Comparison of ENCODE assay signal across 19 cellular contexts in the genomic region with DNA sequence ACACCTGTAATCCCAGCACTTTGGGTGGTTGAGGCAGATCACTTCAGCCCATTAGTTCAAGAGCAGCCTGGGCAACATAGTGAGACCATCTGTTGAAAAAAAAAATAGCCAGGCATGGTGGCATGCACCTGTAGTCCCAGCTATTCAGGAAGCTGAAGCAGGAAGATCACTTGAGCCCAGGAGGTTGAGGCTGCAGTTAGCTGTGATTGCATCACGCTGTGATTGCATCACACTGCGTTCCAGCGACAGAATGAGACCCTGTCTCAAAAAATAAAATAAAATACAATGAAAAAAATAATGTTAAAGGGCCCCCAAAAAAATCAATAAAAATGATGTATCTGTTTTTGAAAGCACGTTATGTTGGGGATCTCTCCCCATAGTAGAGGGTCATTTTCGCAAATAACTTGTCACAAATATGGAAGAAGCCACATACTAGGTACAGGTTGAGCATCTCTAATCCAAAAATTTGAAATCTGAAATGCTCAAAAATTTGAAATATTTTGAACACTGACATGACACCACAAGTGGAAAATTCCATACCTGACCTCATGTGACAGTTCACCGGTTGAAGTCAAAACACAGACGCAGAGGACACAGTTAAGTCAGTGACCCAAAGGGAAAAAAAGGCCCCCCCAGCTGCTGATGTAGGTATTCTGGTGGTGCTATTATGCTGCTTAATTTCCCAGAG. TPM values are rescaled to one million over a fixed set of nuclear protein-coding genes. Genes with fewer than 3 reads are reported as not detected.
DNase-seq lines count a peak whose midpoint lies in the region; ATAC-seq, FAIRE-seq and TF ChIP-seq lines count a peak whose summit lies in the region.
"Had no signal": no experiment of that assay in that cellular context is flagged by ENCODE, and none has a peak within 500 bp of the region (broad histone marks: within the 10 kb centered on the region; RNA-seq: fewer than 3 reads in every experiment).

No MANE protein-coding gene starts in this region.

- no peak for TF ChIP-seq POLR2A in H54 (IDR thresholded peaks at IDR 0.05; ENCODE audit: low read depth, low read length)

- peaks cover 4% of the 10 kb centered on the region; the same call in 1 of the 2 replicates for H3F3A ChIP-seq in OCI-LY1 (ENCODE audit: insufficient read depth, low read length)

- H3K27me3 ChIP-seq in DND-41 (ENCODE audit: insufficient read depth, low read length, poor library complexity), result no peaks in the 10 kb centered on the region
- H3K27me3 ChIP-seq in OCI-LY1 (ENCODE audit: insufficient read depth, low read length), result no peaks in the 10 kb centered on the region
- H3K27me3 ChIP-seq in liver (ENCODE audit: control insufficient read depth in 4 of 4, insufficient read depth in 4 of 4, low read length in 3 of 4), result no peaks in the 10 kb centered on the region
- H3K27me3 ChIP-seq: BLaER1, Peyer's patch had no signal

- no peak overlapping the region for H3K9ac ChIP-seq in DND-41 (ENCODE audit: low read depth, low read length)
- no peak overlapping the region for H3K9ac ChIP-seq in OCI-LY1 (ENCODE audit: low read length)
- H3K9ac ChIP-seq in liver (ENCODE audit: low read depth in 1 of 2, low read length in 2 of 2), result no peak overlapping the region
- H3K9ac ChIP-seq: BLaER1, KMS-11 had no signal

- H3K36me3 ChIP-seq in DND-41 (ENCODE audit: insufficient read depth, low read length) (peaks cover 32% of the 10 kb centered on the region), OCI-LY1 (ENCODE audit: insufficient read depth, low read length) (peaks cover 48% of the 10 kb centered on the region), liver (ENCODE audit: control insufficient read depth in 4 of 4, insufficient read depth in 3 of 4, low read depth in 1 of 4, low read length in 3 of 4) (peaks cover 0 to 11% (median 3%) of the 10 kb centered on the region in 4 donors)

- H3K4me2 ChIP-seq in DND-41 (ENCODE audit: insufficient read depth, low read length) (no peak overlapping the region), OCI-LY1 (ENCODE audit: low read length) (no peak overlapping the region)
- H3K4me2 ChIP-seq: BLaER1 had no signal

- peaks cover 26% of the 10 kb centered on the region for H3K79me2 ChIP-seq in DND-41 (ENCODE audit: insufficient read depth, low read length)
- peaks cover 33% of the 10 kb centered on the region for H3K79me2 ChIP-seq in OCI-LY1 (ENCODE audit: insufficient read depth, low read length)

- no peak overlapping the region for H3K27ac ChIP-seq in DND-41 (ENCODE audit: low read length)
- peak overlapping the region; percentile 20 for H3K27ac ChIP-seq in OCI-LY1 (ENCODE audit: low read depth, low read length, poor library complexity, severe bottlenecking)
- no peak overlapping the region for H3K27ac ChIP-seq in liver (ENCODE audit: low read depth in 1 of 2, low read length in 2 of 2)
- H3K27ac ChIP-seq: BLaER1, Peyer's patch had no signal

- peak; percentile 80 for FAIRE-seq in H54 (lab: Jason Lieb, UNC)

- peak; percentile 59 for ATAC-seq in DND-41 (ENCODE audit: insufficient read depth, low read depth)

- peaks cover 12% of the 10 kb centered on the region for H3K4me1 ChIP-seq in DND-41 (ENCODE audit: insufficient read depth, low read length)
- H3K4me1 ChIP-seq in OCI-LY1 (ENCODE audit: insufficient read depth, low read length, severe bottlenecking), result peaks cover 45% of the 10 kb centered on the region
- H3K4me1 ChIP-seq in liver (ENCODE audit: control insufficient read depth in 4 of 4, insufficient read depth in 4 of 4, low read length in 3 of 4), result peaks cover 2 to 15% (median 10%) of the 10 kb centered on the region in 4 donors

- H2AFZ ChIP-seq in DND-41 (ENCODE audit: low read depth, low read length), result no peak overlapping the region
- H2AFZ ChIP-seq in OCI-LY1 (ENCODE audit: low read length), result no peak overlapping the region

- no peaks in the 10 kb centered on the region for H3K9me2 ChIP-seq in OCI-LY1 (ENCODE audit: low read depth, low read length)

- H3K4me3 ChIP-seq in DND-41 (ENCODE audit: low read depth in 1 of 2, low read length in 2 of 2) (no peak overlapping the region), OCI-LY1 (ENCODE audit: low read depth, low read length, poor library complexity, severe bottlenecking) (no peak overlapping the region), liver (ENCODE audit: low read depth in 1 of 3, low read length in 3 of 3) (no peak overlapping the region)
- H3K4me3 ChIP-seq: BLaER1, Peyer's patch had no signal

- peaks cover 2% of the 10 kb centered on the region; the same call in 1 of the 2 replicates for H4K20me1 ChIP-seq in DND-41 (ENCODE audit: insufficient read depth, low read length)
- no peaks in the 10 kb centered on the region for H4K20me1 ChIP-seq in OCI-LY1 (ENCODE audit: insufficient read depth, low read length)

- DNase-seq in DND-41, result peak; percentile 45
- DNase-seq in H54 (ENCODE audit: insufficient read length, low spot score), result no peak
- DNase-seq in SIG-M5 treated with dmso at 0.1 percent for 504 hours (lab: John Stamatoyannopoulos, UW; ENCODE audit: unreplicated experiment), result no peak
- DNase-seq in activated CD4-positive, CD25-positive, alpha-beta regulatory T cell treated with anti-CD3 and anti-CD28 coated beads, Interleukin-2, amount 50 U/mL, for 72 hours, result no peak
- DNase-seq in activated CD4-positive, alpha-beta T cell treated with anti-CD3 and anti-CD28 coated beads for 1 hour, result no peak
- DNase-seq: CD4-positive, alpha-beta T cell; COR-L47; DMS79 treated with DMSO at 0.1 percent for 48 hours; NCI-H1105 treated with DMSO at 0.1 percent for 48 hours; NCI-H2081; NCI-H2171; NCI-H345; NCI-H524; NCI-H774; Peyer's patch had no signal

- H3K9me3 ChIP-seq in DND-41 (ENCODE audit: insufficient read depth, low read length, severe bottlenecking), result no peaks in the 10 kb centered on the region
- H3K9me3 ChIP-seq in OCI-LY1 (ENCODE audit: low read length), result no peaks in the 10 kb centered on the region
- no peaks in the 10 kb centered on the region for H3K9me3 ChIP-seq in liver (ENCODE audit: control insufficient read depth in 4 of 4, low read length in 3 of 4)
- H3K9me3 ChIP-seq: BLaER1, Peyer's patch had no signal

- TF ChIP-seq CTCF in DND-41 (IDR thresholded peaks at IDR 0.05; ENCODE audit: borderline replicate concordance, extremely low read depth, low read length, poor library complexity, severe bottlenecking) (no peak), OCI-LY1 (IDR thresholded peaks at IDR 0.05; ENCODE audit: low read length) (no peak), liver (IDR thresholded peaks at IDR 0.05; ENCODE audit: low read depth, low read length, missing input control) (no peak)

- WGBS in liver, result 71% methylated on average over 7 of the region's 7 CpGs

- TF ChIP-seq RAD21 in liver (IDR thresholded peaks at IDR 0.05), result no peak

TF ChIP-seq in liver, 16 proteins besides CTCF, POLR2A, EP300 and RAD21:
- TF ChIP-seq RXRA (IDR thresholded peaks at IDR 0.05) (no peak), HNF4A (conservative IDR thresholded peaks at IDR 0.05) (no peak), TAF1 (conservative IDR thresholded peaks at IDR 0.05) (no peak), ATF3 (IDR thresholded peaks at IDR 0.05) (peak; percentile 45), REST (IDR thresholded peaks at IDR 0.05) (no peak), FOXA1 (IDR thresholded peaks at IDR 0.05) (no peak), ZBTB33 (IDR thresholded peaks at IDR 0.05) (no peak), NR2F2 (IDR thresholded peaks at IDR 0.05) (no peak), FOXA2 (IDR thresholded peaks at IDR 0.05) (no peak)
TF ChIP-seq in liver: peak in this region for 1.

RNA-seq across cellular contexts. Expression of gene CISD1, which starts 9.5 kb away (rescaled TPM):
- 1 to 10 TPM; 8.5 to 9.4 TPM for total RNA-seq in liver
- 100 to 1,000 TPM in 1 of 2 donors, 10 to 100 TPM in 1; 21.6 to 141 TPM for polyA plus RNA-seq in liver

RNA-seq across cellular contexts. Expression of gene IPMK, which starts 10.7 kb away (rescaled TPM):
- 1 to 10 TPM; 4.8 to 5.2 TPM for total RNA-seq in liver
- polyA plus RNA-seq in liver, result 1 to 10 TPM; 1.4 to 1.8 TPM

RNA-seq across cellular contexts. Expression of gene UBE2D1, which starts 56.4 kb away (rescaled TPM):
- 1 to 10 TPM; 4.9 to 6.7 TPM for total RNA-seq in liver
- 1 to 10 TPM; 3.5 to 6.8 TPM for polyA plus RNA-seq in liver
